Comparison of ENCODE assay signal across 27 cellular contexts in genomic region chr12:93422050-93422449, GRCh38. TPM values are rescaled to one million over a fixed set of nuclear protein-coding genes. Genes with fewer than 3 reads are reported as not detected.
DNase-seq lines count a peak whose midpoint lies in the region; ATAC-seq and TF ChIP-seq lines count a peak whose summit lies in the region.
"Had no signal": no experiment of that assay in that cellular context is flagged by ENCODE, and none has a peak within 500 bp of the region (broad histone marks: within the 10 kb centered on the region; RNA-seq: fewer than 3 reads in every experiment).

No MANE protein-coding gene starts in this region.

- CTCF ChIA-PET in CD4-positive, alpha-beta memory T cell (lab: Charles Lee; ENCODE audit: partially characterized antibody) = interaction anchor here (1.0 to 5.3 kb wide), 9 partner anchors 8 to 680 kb away, joined by 3 to 75 read pairs (median 12); no protein-coding TSS in a partner anchor
- CTCF ChIA-PET in Calu3 (lab: Charles Lee) = interaction anchor here (1.2 kb wide), 1 partner anchor 680 kb away, joined by 3 read pairs; no protein-coding TSS in a partner anchor

- no peak overlapping the region for H3K27ac ChIP-seq in CD4-positive, alpha-beta memory T cell (ENCODE audit: low read depth, low read length)
- H3K27ac ChIP-seq: A549, epithelial cell of prostate, HL-60, neural progenitor cell, parathyroid adenoma, skin epidermis, stomach had no signal

- no peak for ATAC-seq in activated T-cell treated with anti-CD3 and anti-CD28 coated beads, Interleukin-2, amount 50 U/mL, for 4 hours
- ATAC-seq in T-helper 17 cell (no peak), HG03439 (IDR thresholded peaks at IDR 0.05; ENCODE audit: unreplicated experiment) (no peak)
- ATAC-seq: A549; activated CD8-positive, alpha-beta memory T cell treated with anti-CD3 and anti-CD28 coated beads, Interleukin-2, amount 10 ng/mL, durations not matched to agents 7 days and 5 days had no signal

- peak overlapping the region; percentile 88 for H3K27ac Mint-ChIP-seq in activated T-cell treated with anti-CD3 and anti-CD28 coated beads, Interleukin-2, amount 50 U/mL, for 24 hours
- H3K27ac Mint-ChIP-seq in CD4-positive, alpha-beta memory T cell = peak overlapping the region in 5 of 7 donors; percentile 11 to 85 (median 39)
- peak overlapping the region; percentile 91 for H3K27ac Mint-ChIP-seq in T-helper 17 cell
- H3K27ac Mint-ChIP-seq in nephron progenitor cell = peak overlapping the region; percentile 74
- no peak overlapping the region for H3K27ac Mint-ChIP-seq in Calu3 (ENCODE audit: unreplicated experiment)
- H3K27ac Mint-ChIP-seq: activated CD8-positive, alpha-beta memory T cell treated with anti-CD3 and anti-CD28 coated beads, Interleukin-2, amount 10 ng/mL, durations not matched to agents 7 days and 5 days; activated naive CD4-positive, alpha-beta T cell treated with anti-CD3 and anti-CD28 coated beads for 36 hours; activated T-helper 1 cell treated with anti-CD3 and anti-CD28 coated beads, Interleukin-12 subunit alpha, Interleukin-12 subunit beta, Interleukin-2, Interleukin-4 antibody, amounts not matched to agents 30 ng/mL and 10 ng/mL and 1 ng/mL, durations not matched to agents 14 hours and 24 hours and 36 hours; neural progenitor cell had no signal

- H3K4me3 Mint-ChIP-seq in activated T-cell treated with anti-CD3 and anti-CD28 coated beads, Interleukin-2, amount 50 U/mL, for 24 hours = no peak overlapping the region
- no peak overlapping the region for H3K4me3 Mint-ChIP-seq in activated T-cell treated with anti-CD3 and anti-CD28 coated beads, Interleukin-2, amount 50 U/mL, for 4 hours
- H3K4me3 Mint-ChIP-seq in CD4-positive, alpha-beta memory T cell = peak overlapping the region in 1 of 8 donors; percentile 46
- H3K4me3 Mint-ChIP-seq in T-helper 17 cell (no peak overlapping the region), nephron progenitor cell (no peak overlapping the region), Calu3 (ENCODE audit: low read depth, unreplicated experiment) (no peak overlapping the region)
- H3K4me3 Mint-ChIP-seq: activated CD8-positive, alpha-beta memory T cell treated with anti-CD3 and anti-CD28 coated beads, Interleukin-2, amount 10 ng/mL, durations not matched to agents 7 days and 5 days; activated naive CD4-positive, alpha-beta T cell treated with anti-CD3 and anti-CD28 coated beads for 36 hours; activated T-helper 1 cell treated with anti-CD3 and anti-CD28 coated beads, Interleukin-12 subunit alpha, Interleukin-12 subunit beta, Interleukin-2, Interleukin-4 antibody, amounts not matched to agents 30 ng/mL and 10 ng/mL and 1 ng/mL, durations not matched to agents 14 hours and 24 hours and 36 hours; neural progenitor cell had no signal

- no peaks in the 10 kb centered on the region for H3K9me3 Mint-ChIP-seq in activated T-cell treated with anti-CD3 and anti-CD28 coated beads, Interleukin-2, amount 50 U/mL, for 24 hours
- no peaks in the 10 kb centered on the region for H3K9me3 Mint-ChIP-seq in activated T-cell treated with anti-CD3 and anti-CD28 coated beads, Interleukin-2, amount 50 U/mL, for 4 hours
- no peaks in the 10 kb centered on the region for H3K9me3 Mint-ChIP-seq in CD4-positive, alpha-beta memory T cell
- H3K9me3 Mint-ChIP-seq in nephron progenitor cell (no peaks in the 10 kb centered on the region), Calu3 (ENCODE audit: low read depth, unreplicated experiment) (no peaks in the 10 kb centered on the region)
- H3K9me3 Mint-ChIP-seq: activated naive CD4-positive, alpha-beta T cell treated with anti-CD3 and anti-CD28 coated beads for 36 hours; activated T-helper 1 cell treated with anti-CD3 and anti-CD28 coated beads, Interleukin-12 subunit alpha, Interleukin-12 subunit beta, Interleukin-2, Interleukin-4 antibody, amounts not matched to agents 30 ng/mL and 10 ng/mL and 1 ng/mL, durations not matched to agents 14 hours and 24 hours and 36 hours; neural progenitor cell had no signal

- intact Hi-C loops in CD4-positive, alpha-beta memory T cell (cut with micrococcal nuclease) = loop anchor here (5.0 kb wide), 1 partner anchor 680 kb away; no protein-coding TSS in a partner anchor
- intact Hi-C loops in Calu3 (cut with micrococcal nuclease; ENCODE audit: unreplicated experiment) = loop anchor here (5.0 kb wide), 1 partner anchor 680 kb away; no protein-coding TSS in a partner anchor

- no TSS peak for BruUV-seq in Calu3 (replicated peaks; lab: Mats Ljungman, UMichigan)

- H3K27me3 ChIP-seq in CD4-positive, alpha-beta memory T cell (ENCODE audit: insufficient read depth, low read length) = no peaks in the 10 kb centered on the region
- H3K27me3 ChIP-seq: neural progenitor cell, stomach, uterus had no signal

- peaks cover 91% of the 10 kb centered on the region for H3K4me1 Mint-ChIP-seq in activated T-cell treated with anti-CD3 and anti-CD28 coated beads, Interleukin-2, amount 50 U/mL, for 24 hours (ENCODE audit: low read depth)
- peaks cover 95% of the 10 kb centered on the region for H3K4me1 Mint-ChIP-seq in activated T-cell treated with anti-CD3 and anti-CD28 coated beads, Interleukin-2, amount 50 U/mL, for 4 hours (ENCODE audit: low read depth)
- H3K4me1 Mint-ChIP-seq in CD4-positive, alpha-beta memory T cell = peaks cover 65 to 93% (median 81%) of the 10 kb centered on the region in 4 donors
- peaks cover 62% of the 10 kb centered on the region for H3K4me1 Mint-ChIP-seq in T-helper 17 cell
- H3K4me1 Mint-ChIP-seq in nephron progenitor cell = peaks cover 48% of the 10 kb centered on the region
- H3K4me1 Mint-ChIP-seq in Calu3 (ENCODE audit: low read depth, unreplicated experiment) = peaks cover 54% of the 10 kb centered on the region

- no peaks in the 10 kb centered on the region for H3K36me3 ChIP-seq in CD4-positive, alpha-beta memory T cell (ENCODE audit: insufficient read depth, low read length)
- H3K36me3 ChIP-seq: neural progenitor cell, stomach, uterus had no signal

- no peaks in the 10 kb centered on the region for H3K27me3 Mint-ChIP-seq in activated T-cell treated with anti-CD3 and anti-CD28 coated beads, Interleukin-2, amount 50 U/mL, for 24 hours
- no peaks in the 10 kb centered on the region for H3K27me3 Mint-ChIP-seq in activated T-cell treated with anti-CD3 and anti-CD28 coated beads, Interleukin-2, amount 50 U/mL, for 4 hours (ENCODE audit: low read depth)
- no peaks in the 10 kb centered on the region for H3K27me3 Mint-ChIP-seq in CD4-positive, alpha-beta memory T cell
- H3K27me3 Mint-ChIP-seq in T-helper 17 cell (no peaks in the 10 kb centered on the region), nephron progenitor cell (ENCODE audit: low read depth, poor library complexity) (peaks cover 4% of the 10 kb centered on the region), Calu3 (ENCODE audit: unreplicated experiment) (no peaks in the 10 kb centered on the region)
- H3K27me3 Mint-ChIP-seq: activated CD8-positive, alpha-beta memory T cell treated with anti-CD3 and anti-CD28 coated beads, Interleukin-2, amount 10 ng/mL, durations not matched to agents 7 days and 5 days had no signal

- H3K36me3 Mint-ChIP-seq in activated T-cell treated with anti-CD3 and anti-CD28 coated beads, Interleukin-2, amount 50 U/mL, for 24 hours (ENCODE audit: low read depth) = peaks cover 30% of the 10 kb centered on the region
- no peaks in the 10 kb centered on the region for H3K36me3 Mint-ChIP-seq in activated T-cell treated with anti-CD3 and anti-CD28 coated beads, Interleukin-2, amount 50 U/mL, for 4 hours (ENCODE audit: insufficient read depth)
- H3K36me3 Mint-ChIP-seq in CD4-positive, alpha-beta memory T cell = no peaks in the 10 kb centered on the region
- no peaks in the 10 kb centered on the region for H3K36me3 Mint-ChIP-seq in T-helper 17 cell (ENCODE audit: low read depth)
- H3K36me3 Mint-ChIP-seq in nephron progenitor cell (ENCODE audit: low read depth) = no peaks in the 10 kb centered on the region
- no peaks in the 10 kb centered on the region for H3K36me3 Mint-ChIP-seq in Calu3 (ENCODE audit: insufficient read depth, unreplicated experiment)
- H3K36me3 Mint-ChIP-seq: neural progenitor cell had no signal

- DNase-seq in activated T-cell treated with anti-CD3 and anti-CD28 coated beads, Interleukin-2, amount 50 U/mL, for 24 hours = no peak
- no peak for DNase-seq in activated T-cell treated with anti-CD3 and anti-CD28 coated beads, Interleukin-2, amount 50 U/mL, for 4 hours
- DNase-seq in CD4-positive, alpha-beta memory T cell = no peak
- DNase-seq in T-helper 17 cell (no peak), nephron progenitor cell (no peak), NK-92 (lab: John Stamatoyannopoulos, UW; ENCODE audit: unreplicated experiment) (no peak), Calu3 (no peak)
- DNase-seq: activated CD4-positive, alpha-beta T cell treated with anti-CD3 and anti-CD28 coated beads for 48 hours; activated CD8-positive, alpha-beta memory T cell treated with anti-CD3 and anti-CD28 coated beads, Interleukin-2, amount 10 ng/mL, durations not matched to agents 7 days and 5 days; activated naive CD4-positive, alpha-beta T cell treated with anti-CD3 and anti-CD28 coated beads for 36 hours; amygdala; DMS153; H7; hypothalamus; NCI-H2029 treated with DMSO at 0.1 percent for 48 hours; NCI-H524 treated with DMSO at 0.1 percent for 48 hours; Right ventricle myocardium superior; stomach; uterus had no signal

- peaks cover 85% of the 10 kb centered on the region for H3K4me1 ChIP-seq in CD4-positive, alpha-beta memory T cell (ENCODE audit: insufficient read depth, low read length)
- H3K4me1 ChIP-seq: uterus had no signal

- H3K9me3 ChIP-seq in CD4-positive, alpha-beta memory T cell (ENCODE audit: control insufficient read depth in 1 of 2, low read length in 2 of 2) = no peaks in the 10 kb centered on the region
- H3K9me3 ChIP-seq in T-helper 17 cell (ENCODE audit: control insufficient read depth, low read length, poor library complexity, severe bottlenecking) = no peaks in the 10 kb centered on the region
- H3K9me3 ChIP-seq: A549, stomach, uterus had no signal

- TF ChIP-seq CTCF in nephron progenitor cell (IDR thresholded peaks at IDR 0.05) (no peak), Calu3 (IDR thresholded peaks at IDR 0.05; ENCODE audit: unreplicated experiment) (no peak)

- POLR2A ChIA-PET in CD4-positive, alpha-beta memory T cell (lab: Charles Lee; ENCODE audit: partially characterized antibody) = interaction anchor here (1.6 kb wide), 2 partner anchors 14 to 20 kb away, joined by 5 to 6 read pairs; partner anchors contain the start of gene UBE2N

- no peak overlapping the region for H3K4me3 ChIP-seq in CD4-positive, alpha-beta memory T cell (ENCODE audit: low read length in 2 of 2)
- H3K4me3 ChIP-seq: A549, neural progenitor cell, skin epidermis, stomach, uterus had no signal

RNA-seq across cellular contexts. Expression of gene UBE2N, which starts 19.7 kb away (rescaled TPM):
- total RNA-seq in activated T-cell treated with anti-CD3 and anti-CD28 coated beads, Interleukin-2, amount 50 U/mL, for 4 hours = 100 to 1,000 TPM; 237 to 241 (median 237) TPM
- total RNA-seq in CD4-positive, alpha-beta memory T cell = 10 to 100 TPM; 71.2 to 72.8 TPM
- 100 to 1,000 TPM; 199 to 227 TPM for polyA plus RNA-seq in CD4-positive, alpha-beta memory T cell
- total RNA-seq in T-helper 17 cell (10 to 100 TPM; 94.1 to 99.6 TPM), Calu3 (2022) (148 and 159 TPM in 2 replicates)

RNA-seq across cellular contexts. Expression of gene NUDT4, which starts 44.3 kb away (rescaled TPM):
- total RNA-seq in activated T-cell treated with anti-CD3 and anti-CD28 coated beads, Interleukin-2, amount 50 U/mL, for 4 hours = 100 to 1,000 TPM in 1 of 3 donors, 10 to 100 TPM in 2; 89.7 to 108 (median 93.1) TPM
- total RNA-seq in CD4-positive, alpha-beta memory T cell = 10 to 100 TPM; 41.8 to 45.2 TPM
- 10 to 100 TPM; 39.3 to 49.6 TPM for polyA plus RNA-seq in CD4-positive, alpha-beta memory T cell
- total RNA-seq in T-helper 17 cell (10 to 100 TPM; 60.4 to 78.8 TPM), Calu3 (2022) (47.3 and 58.0 TPM in 2 replicates)

RNA-seq across cellular contexts. Expression of gene MRPL42, which starts 45.3 kb away (rescaled TPM):
- 10 to 100 TPM; 62.9 to 98.8 (median 89.2) TPM for total RNA-seq in activated T-cell treated with anti-CD3 and anti-CD28 coated beads, Interleukin-2, amount 50 U/mL, for 4 hours
- total RNA-seq in CD4-positive, alpha-beta memory T cell = 10 to 100 TPM; 40.1 to 43.2 TPM
- polyA plus RNA-seq in CD4-positive, alpha-beta memory T cell = 10 to 100 TPM; 75.7 to 92.8 TPM
- total RNA-seq in T-helper 17 cell = 10 to 100 TPM; 34.7 to 39.9 TPM
- total RNA-seq in Calu3 (2022) = 88.3 and 94.9 TPM in 2 replicates
